8 cellular contexts compared by ENCODE assay signal in the genomic region with DNA sequence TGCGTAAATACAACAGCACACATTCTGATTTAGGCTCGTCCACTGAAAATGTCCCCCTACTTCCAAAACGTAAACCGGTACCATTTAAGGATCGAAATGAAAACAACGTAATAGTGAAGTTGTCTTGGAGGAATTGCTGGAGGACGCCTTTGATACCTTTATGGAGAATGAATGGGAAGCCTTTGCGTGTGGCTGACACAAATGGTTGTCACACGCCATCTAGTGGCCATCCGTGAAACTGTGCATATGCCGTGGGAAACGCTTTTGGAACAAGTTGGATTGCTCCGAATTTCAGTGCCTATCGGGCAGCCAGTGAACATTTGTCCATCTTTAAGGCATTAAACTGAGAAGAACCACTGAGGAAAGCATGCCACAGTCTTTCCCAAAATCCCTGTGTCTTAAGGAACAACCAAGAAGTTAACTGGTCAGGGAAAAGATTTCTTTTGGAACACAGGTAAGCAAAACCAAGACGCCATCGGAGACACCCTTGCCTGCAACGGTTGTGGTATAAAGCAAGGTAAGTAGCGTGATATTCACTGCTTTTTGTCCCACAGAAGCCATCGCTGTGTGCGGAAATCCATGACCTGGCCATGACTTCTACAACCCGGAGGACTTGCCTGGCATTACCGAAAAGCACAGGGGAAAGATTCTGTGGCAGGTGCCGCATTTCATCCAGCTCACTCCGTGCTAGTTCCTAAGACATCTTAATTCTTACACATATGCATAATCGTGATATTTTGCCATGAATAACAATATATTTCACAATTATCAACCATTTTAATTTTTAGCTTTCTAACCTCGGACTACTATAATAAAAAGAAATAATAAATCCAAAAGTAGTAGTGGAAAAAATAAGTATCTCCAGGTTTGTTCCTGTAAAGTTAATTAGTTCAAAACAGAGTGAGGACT.
DNase-seq lines count a peak whose midpoint lies in the region; ATAC-seq and TF ChIP-seq lines count a peak whose summit lies in the region.

No MANE protein-coding gene starts in this region.

- no peaks in the 10 kb centered on the region for H4K20me1 ChIP-seq in osteoblast (ENCODE audit: insufficient read depth, low read length)

- TF ChIP-seq CTCF in LNCaP clone FGC (IDR thresholded peaks at IDR 0.05; ENCODE audit: control insufficient read depth, extremely low read depth, insufficient read depth) (peak; percentile 99), RWPE2 (IDR thresholded peaks at IDR 0.05; ENCODE audit: poor library complexity, severe bottlenecking) (peak; percentile 91), osteoblast (IDR thresholded peaks at IDR 0.05; ENCODE audit: extremely low read depth, low read depth, low read length) (peak; percentile 92), tibial nerve (IDR thresholded peaks at IDR 0.05) (peak; percentile 80 to 87 (median 86))

- WGBS in tibial nerve, 2 donors, result 29% methylated on average over 26 of the region's 26 CpGs

- H3K9me3 ChIP-seq in RWPE2 (ENCODE audit: severe bottlenecking), result no peaks in the 10 kb centered on the region
- H3K9me3 ChIP-seq in osteoblast (ENCODE audit: low read depth, low read length), result no peaks in the 10 kb centered on the region
- H3K9me3 ChIP-seq in tibial nerve, result no peaks in the 10 kb centered on the region

- DNase-seq in GM03348 (ENCODE audit: low spot score) (peak; percentile 80), LNCaP clone FGC (ENCODE audit: low read depth) (peak; percentile 65), RWPE2 (ENCODE audit: low spot score) (no peak), globus pallidus (ENCODE audit: low spot score) (peak; percentile 68), osteoblast (ENCODE audit: insufficient read length, low spot score, missing footprints) (peak; percentile 78), tibial nerve (ENCODE audit: low spot score in 2 of 2) (peak; percentile 81 to 95)
- DNase-seq in activated naive CD4-positive, alpha-beta T cell (lab: John Stamatoyannopoulos, UW), result peak; percentile 6 to 52 (median 46)

- peaks cover 59% of the 10 kb centered on the region for H3K27me3 ChIP-seq in RWPE2 (ENCODE audit: insufficient read depth, poor library complexity, severe bottlenecking)
- peaks cover 39% of the 10 kb centered on the region for H3K27me3 ChIP-seq in osteoblast (ENCODE audit: insufficient read depth, low read length)
- H3K27me3 ChIP-seq in tibial nerve, result peaks cover 0 to 86% of the 10 kb centered on the region in 2 donors

- TF ChIP-seq EP300 in tibial nerve (IDR thresholded peaks at IDR 0.05), result no peak

- H2AFZ ChIP-seq in osteoblast (ENCODE audit: low read length), result no peak overlapping the region

- H3K4me1 ChIP-seq in RWPE2 (ENCODE audit: insufficient read depth, poor library complexity, severe bottlenecking), result no peaks in the 10 kb centered on the region
- no peaks in the 10 kb centered on the region for H3K4me1 ChIP-seq in osteoblast (ENCODE audit: insufficient read depth, low read length)
- H3K4me1 ChIP-seq in tibial nerve, result peaks cover 0 to 6% (median 0%) of the 10 kb centered on the region in 4 donors

- ATAC-seq in RWPE2 (ENCODE audit: low read depth) (peak; percentile 71), HG03469 (IDR thresholded peaks at IDR 0.05; ENCODE audit: unreplicated experiment) (no peak)

- no peak overlapping the region for H3K4me2 ChIP-seq in osteoblast (ENCODE audit: insufficient read depth, low read length)

- TF ChIP-seq POLR2A in tibial nerve (IDR thresholded peaks at IDR 0.05), result no peak

- H3K36me3 ChIP-seq in RWPE2 (ENCODE audit: low read depth) (no peaks in the 10 kb centered on the region), osteoblast (ENCODE audit: insufficient read depth, low read length) (no peaks in the 10 kb centered on the region), tibial nerve (no peaks in the 10 kb centered on the region)

- no peaks in the 10 kb centered on the region for H3K79me2 ChIP-seq in osteoblast (ENCODE audit: insufficient read depth, low read length)

- H3K27ac ChIP-seq in RWPE2 (ENCODE audit: poor library complexity, severe bottlenecking), result no peak overlapping the region
- H3K27ac ChIP-seq in osteoblast (ENCODE audit: low read depth, low read length), result no peak overlapping the region
- H3K27ac ChIP-seq in tibial nerve, result no peak overlapping the region

- no peak overlapping the region for H3K4me3 ChIP-seq in LNCaP clone FGC (ENCODE audit: low read depth, low read length)
- H3K4me3 ChIP-seq in RWPE2 (ENCODE audit: severe bottlenecking), result no peak overlapping the region
- H3K4me3 ChIP-seq in osteoblast (ENCODE audit: insufficient read depth, low read length), result no peak overlapping the region
- no peak overlapping the region for H3K4me3 ChIP-seq in tibial nerve
